Comparison of ENCODE assay signal across 1 cellular context in the genomic region with DNA sequence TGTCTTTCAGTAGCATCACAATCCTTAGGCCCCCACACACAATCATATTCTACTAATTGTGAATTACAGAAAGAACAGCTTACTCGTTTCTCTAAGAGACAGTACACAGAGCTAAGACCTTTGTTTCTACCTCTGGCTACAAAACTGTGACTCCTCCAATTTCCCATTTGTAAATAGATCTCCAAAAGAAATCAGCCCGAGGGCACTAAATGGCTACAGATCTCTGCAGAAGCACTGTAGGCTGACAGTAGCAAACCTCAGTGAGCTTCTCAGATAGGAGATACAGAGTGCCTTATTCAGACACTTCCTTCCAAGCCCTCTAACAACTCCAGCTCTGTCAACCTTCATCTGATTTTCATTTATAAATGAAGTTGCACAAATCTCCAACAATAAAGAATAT.
TF ChIP-seq lines count a peak whose summit lies in the region.

No MANE protein-coding gene starts in this region.

TF ChIP-seq in GM23338, 12 proteins besides CTCF, POLR2A, EP300 and RAD21 (continued from another document):
- TF ChIP-seq, protein P1, sequence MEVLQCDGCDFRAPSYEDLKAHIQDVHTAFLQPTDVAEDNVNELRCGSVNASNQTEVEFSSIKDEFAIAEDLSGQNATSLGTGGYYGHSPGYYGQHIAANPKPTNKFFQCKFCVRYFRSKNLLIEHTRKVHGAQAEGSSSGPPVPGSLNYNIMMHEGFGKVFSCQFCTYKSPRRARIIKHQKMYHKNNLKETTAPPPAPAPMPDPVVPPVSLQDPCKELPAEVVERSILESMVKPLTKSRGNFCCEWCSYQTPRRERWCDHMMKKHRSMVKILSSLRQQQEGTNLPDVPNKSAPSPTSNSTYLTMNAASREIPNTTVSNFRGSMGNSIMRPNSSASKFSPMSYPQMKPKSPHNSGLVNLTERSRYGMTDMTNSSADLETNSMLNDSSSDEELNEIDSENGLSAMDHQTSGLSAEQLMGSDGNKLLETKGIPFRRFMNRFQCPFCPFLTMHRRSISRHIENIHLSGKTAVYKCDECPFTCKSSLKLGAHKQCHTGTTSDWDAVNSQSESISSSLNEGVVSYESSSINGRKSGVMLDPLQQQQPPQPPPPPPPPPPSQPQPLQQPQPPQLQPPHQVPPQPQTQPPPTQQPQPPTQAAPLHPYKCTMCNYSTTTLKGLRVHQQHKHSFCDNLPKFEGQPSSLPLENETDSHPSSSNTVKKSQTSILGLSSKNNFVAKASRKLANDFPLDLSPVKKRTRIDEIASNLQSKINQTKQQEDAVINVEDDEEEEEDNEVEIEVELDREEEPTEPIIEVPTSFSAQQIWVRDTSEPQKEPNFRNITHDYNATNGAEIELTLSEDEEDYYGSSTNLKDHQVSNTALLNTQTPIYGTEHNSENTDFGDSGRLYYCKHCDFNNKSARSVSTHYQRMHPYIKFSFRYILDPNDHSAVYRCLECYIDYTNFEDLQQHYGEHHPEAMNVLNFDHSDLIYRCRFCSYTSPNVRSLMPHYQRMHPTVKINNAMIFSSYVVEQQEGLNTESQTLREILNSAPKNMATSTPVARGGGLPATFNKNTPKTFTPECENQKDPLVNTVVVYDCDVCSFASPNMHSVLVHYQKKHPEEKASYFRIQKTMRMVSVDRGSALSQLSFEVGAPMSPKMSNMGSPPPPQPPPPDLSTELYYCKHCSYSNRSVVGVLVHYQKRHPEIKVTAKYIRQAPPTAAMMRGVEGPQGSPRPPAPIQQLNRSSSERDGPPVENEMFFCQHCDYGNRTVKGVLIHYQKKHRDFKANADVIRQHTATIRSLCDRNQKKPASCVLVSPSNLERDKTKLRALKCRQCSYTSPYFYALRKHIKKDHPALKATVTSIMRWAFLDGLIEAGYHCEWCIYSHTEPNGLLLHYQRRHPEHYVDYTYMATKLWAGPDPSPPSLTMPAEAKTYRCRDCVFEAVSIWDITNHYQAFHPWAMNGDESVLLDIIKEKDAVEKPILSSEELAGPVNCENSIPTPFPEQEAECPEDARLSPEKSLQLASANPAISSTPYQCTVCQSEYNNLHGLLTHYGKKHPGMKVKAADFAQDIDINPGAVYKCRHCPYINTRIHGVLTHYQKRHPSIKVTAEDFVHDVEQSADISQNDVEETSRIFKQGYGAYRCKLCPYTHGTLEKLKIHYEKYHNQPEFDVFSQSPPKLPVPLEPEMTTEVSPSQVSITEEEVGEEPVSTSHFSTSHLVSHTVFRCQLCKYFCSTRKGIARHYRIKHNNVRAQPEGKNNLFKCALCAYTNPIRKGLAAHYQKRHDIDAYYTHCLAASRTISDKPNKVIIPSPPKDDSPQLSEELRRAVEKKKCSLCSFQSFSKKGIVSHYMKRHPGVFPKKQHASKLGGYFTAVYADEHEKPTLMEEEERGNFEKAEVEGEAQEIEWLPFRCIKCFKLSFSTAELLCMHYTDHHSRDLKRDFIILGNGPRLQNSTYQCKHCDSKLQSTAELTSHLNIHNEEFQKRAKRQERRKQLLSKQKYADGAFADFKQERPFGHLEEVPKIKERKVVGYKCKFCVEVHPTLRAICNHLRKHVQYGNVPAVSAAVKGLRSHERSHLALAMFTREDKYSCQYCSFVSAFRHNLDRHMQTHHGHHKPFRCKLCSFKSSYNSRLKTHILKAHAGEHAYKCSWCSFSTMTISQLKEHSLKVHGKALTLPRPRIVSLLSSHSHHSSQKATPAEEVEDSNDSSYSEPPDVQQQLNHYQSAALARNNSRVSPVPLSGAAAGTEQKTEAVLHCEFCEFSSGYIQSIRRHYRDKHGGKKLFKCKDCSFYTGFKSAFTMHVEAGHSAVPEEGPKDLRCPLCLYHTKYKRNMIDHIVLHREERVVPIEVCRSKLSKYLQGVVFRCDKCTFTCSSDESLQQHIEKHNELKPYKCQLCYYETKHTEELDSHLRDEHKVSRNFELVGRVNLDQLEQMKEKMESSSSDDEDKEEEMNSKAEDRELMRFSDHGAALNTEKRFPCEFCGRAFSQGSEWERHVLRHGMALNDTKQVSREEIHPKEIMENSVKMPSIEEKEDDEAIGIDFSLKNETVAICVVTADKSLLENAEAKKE (CRISPR knock-in tag; IDR thresholded peaks at IDR 0.05), result no peak
- TF ChIP-seq, protein P2, sequence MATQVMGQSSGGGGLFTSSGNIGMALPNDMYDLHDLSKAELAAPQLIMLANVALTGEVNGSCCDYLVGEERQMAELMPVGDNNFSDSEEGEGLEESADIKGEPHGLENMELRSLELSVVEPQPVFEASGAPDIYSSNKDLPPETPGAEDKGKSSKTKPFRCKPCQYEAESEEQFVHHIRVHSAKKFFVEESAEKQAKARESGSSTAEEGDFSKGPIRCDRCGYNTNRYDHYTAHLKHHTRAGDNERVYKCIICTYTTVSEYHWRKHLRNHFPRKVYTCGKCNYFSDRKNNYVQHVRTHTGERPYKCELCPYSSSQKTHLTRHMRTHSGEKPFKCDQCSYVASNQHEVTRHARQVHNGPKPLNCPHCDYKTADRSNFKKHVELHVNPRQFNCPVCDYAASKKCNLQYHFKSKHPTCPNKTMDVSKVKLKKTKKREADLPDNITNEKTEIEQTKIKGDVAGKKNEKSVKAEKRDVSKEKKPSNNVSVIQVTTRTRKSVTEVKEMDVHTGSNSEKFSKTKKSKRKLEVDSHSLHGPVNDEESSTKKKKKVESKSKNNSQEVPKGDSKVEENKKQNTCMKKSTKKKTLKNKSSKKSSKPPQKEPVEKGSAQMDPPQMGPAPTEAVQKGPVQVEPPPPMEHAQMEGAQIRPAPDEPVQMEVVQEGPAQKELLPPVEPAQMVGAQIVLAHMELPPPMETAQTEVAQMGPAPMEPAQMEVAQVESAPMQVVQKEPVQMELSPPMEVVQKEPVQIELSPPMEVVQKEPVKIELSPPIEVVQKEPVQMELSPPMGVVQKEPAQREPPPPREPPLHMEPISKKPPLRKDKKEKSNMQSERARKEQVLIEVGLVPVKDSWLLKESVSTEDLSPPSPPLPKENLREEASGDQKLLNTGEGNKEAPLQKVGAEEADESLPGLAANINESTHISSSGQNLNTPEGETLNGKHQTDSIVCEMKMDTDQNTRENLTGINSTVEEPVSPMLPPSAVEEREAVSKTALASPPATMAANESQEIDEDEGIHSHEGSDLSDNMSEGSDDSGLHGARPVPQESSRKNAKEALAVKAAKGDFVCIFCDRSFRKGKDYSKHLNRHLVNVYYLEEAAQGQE (IDR thresholded peaks at IDR 0.05; ENCODE audit: unreplicated experiment), result no peak
- no peak for TF ChIP-seq STAT1 (IDR thresholded peaks at IDR 0.05; ENCODE audit: unreplicated experiment)
- TF ChIP-seq EZH2phosphoT487 (IDR thresholded peaks at IDR 0.05; ENCODE audit: unreplicated experiment), result no peak
- no peak for TF ChIP-seq POLR2AphosphoS5 (IDR thresholded peaks at IDR 0.05; ENCODE audit: low read depth)
- TF ChIP-seq, protein P3, sequence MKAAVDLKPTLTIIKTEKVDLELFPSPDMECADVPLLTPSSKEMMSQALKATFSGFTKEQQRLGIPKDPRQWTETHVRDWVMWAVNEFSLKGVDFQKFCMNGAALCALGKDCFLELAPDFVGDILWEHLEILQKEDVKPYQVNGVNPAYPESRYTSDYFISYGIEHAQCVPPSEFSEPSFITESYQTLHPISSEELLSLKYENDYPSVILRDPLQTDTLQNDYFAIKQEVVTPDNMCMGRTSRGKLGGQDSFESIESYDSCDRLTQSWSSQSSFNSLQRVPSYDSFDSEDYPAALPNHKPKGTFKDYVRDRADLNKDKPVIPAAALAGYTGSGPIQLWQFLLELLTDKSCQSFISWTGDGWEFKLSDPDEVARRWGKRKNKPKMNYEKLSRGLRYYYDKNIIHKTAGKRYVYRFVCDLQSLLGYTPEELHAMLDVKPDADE (IDR thresholded peaks at IDR 0.05), result no peak
- TF ChIP-seq JUNB (IDR thresholded peaks at IDR 0.05; ENCODE audit: unreplicated experiment), result no peak
- TF ChIP-seq ZNF331 (CRISPR knock-in tag; IDR thresholded peaks at IDR 0.05; ENCODE audit: low read depth), result no peak
- no peak for TF ChIP-seq NANOG (IDR thresholded peaks at IDR 0.05; ENCODE audit: borderline replicate concordance)
- no peak for TF ChIP-seq ZNF114 (CRISPR knock-in tag; IDR thresholded peaks at IDR 0.05)
- TF ChIP-seq EZH2 (IDR thresholded peaks at IDR 0.05; ENCODE audit: low read depth, unreplicated experiment), result no peak
